In genomic region chr14:80930095-80930494, GRCh38 we compare ENCODE assay signal across 1 cellular context.
TF ChIP-seq lines count a peak whose summit lies in the region.

No MANE protein-coding gene starts in this region.

TF ChIP-seq in IMR-90, 13 proteins besides CTCF, POLR2A, EP300 and RAD21:
- TF ChIP-seq USF2 (IDR thresholded peaks at IDR 0.05; ENCODE audit: low read depth, low read length) (no peak), RCOR1 (IDR thresholded peaks at IDR 0.05; ENCODE audit: insufficient replicate concordance, low read length) (no peak), MAFK (IDR thresholded peaks at IDR 0.05; ENCODE audit: low read depth, low read length) (no peak), CEBPB (IDR thresholded peaks at IDR 0.05; ENCODE audit: low read depth, low read length) (no peak), SMC3 (IDR thresholded peaks at IDR 0.05; ENCODE audit: low read depth, low read length) (no peak), FOS (IDR thresholded peaks at IDR 0.05; ENCODE audit: low read depth, low read length) (no peak), NFE2L2 (IDR thresholded peaks at IDR 0.05; ENCODE audit: low read depth, low read length) (no peak), MAZ (IDR thresholded peaks at IDR 0.05; ENCODE audit: borderline replicate concordance, low read depth, low read length) (no peak), BHLHE40 (IDR thresholded peaks at IDR 0.05; ENCODE audit: low read depth, low read length) (no peak), ELK1 (IDR thresholded peaks at IDR 0.05; ENCODE audit: borderline replicate concordance, low read depth, low read length) (no peak), MXI1 (IDR thresholded peaks at IDR 0.05; ENCODE audit: borderline replicate concordance, low read depth, low read length) (no peak), RFX5 (IDR thresholded peaks at IDR 0.05; ENCODE audit: low read depth, low read length) (no peak), CHD1 (IDR thresholded peaks at IDR 0.05; ENCODE audit: low read depth, low read length) (no peak)
